ENCODE assay signal across 8 cellular contexts in the genomic region with DNA sequence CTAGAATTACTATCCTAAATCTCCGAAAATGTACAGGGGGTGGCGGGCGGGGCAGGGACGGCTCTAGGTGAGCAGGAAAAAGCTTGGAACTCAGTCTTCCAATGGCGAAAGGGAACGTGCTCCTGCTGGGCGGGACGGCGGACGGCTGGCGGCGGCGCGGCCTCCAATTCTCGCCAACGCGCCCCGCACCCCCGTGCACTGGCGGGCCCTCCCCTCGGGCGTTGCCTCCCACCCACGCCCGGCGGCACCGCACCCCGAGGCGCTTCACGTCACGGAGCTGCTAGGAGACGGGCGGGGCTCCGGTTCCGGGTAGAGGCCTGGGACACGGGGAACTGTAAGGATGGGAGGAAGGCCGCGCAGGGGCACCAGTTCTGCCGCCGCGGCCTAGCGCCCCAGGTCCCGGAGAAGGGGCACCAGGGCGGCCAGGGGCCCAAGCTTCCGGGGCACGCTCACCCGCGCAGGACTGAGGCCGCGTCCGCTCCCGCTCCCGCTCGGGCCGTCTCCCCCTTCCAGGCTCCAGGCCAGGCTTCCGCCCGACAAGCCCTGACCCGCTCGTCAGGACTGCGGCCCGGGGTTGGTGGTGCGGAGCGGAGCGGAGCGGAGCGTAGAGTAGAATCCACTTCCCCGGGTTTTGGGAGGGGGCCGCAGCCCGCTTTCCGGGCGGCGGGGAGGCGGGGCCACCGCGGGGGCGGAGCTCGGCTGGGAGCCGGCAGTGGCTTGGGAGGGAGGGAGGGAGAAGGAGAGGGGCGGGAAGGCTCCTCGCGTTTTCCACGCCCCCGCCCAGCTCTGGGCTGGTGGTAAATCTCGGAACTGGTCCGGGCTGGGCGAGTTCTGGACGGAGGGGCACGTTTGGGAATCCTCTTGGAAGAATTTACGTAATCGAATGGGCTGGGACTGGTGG. TPM values are rescaled to one million over a fixed set of nuclear protein-coding genes. Genes with fewer than 3 reads are reported as not detected.
DNase-seq lines count a peak whose midpoint lies in the region; ATAC-seq lines count a peak whose summit lies in the region.

A gene (minus strand): TSS at position 594 of the 901 bp plus-strand sequence. CDS start 3,167 bp downstream, outside the sequence.

- peak within 1 kb of the TSS; percentile 89 to 99 (median 98) for H3K27ac Mint-ChIP-seq in CD8-positive, alpha-beta memory T cell

- H3K27me3 Mint-ChIP-seq in CD8-positive, alpha-beta memory T cell, result peaks cover 0 to 1% of the 10 kb centered on the region in 2 donors

- DNase-seq in CD8-positive, alpha-beta memory T cell, result peak; percentile 85 to 90 (median 88)
- DNase-seq in HS-5 (ENCODE audit: low read depth) (peak; percentile 86), medulla oblongata (ENCODE audit: extremely low spot score) (peak; percentile 96)
- peak; percentile 92 for DNase-seq in NK-92 treated with Interleukin-12 subunit alpha and Interleukin-12 subunit beta, amount 100 ng/mL, for 24 hours (lab: John Stamatoyannopoulos, UW)
- peak; percentile 95 for DNase-seq in activated CD8-positive, alpha-beta memory T cell treated with anti-CD3 and anti-CD28 coated beads for 24 hours
- peak; percentile 87 for DNase-seq in effector CD8-positive, alpha-beta T cell (lab: John Stamatoyannopoulos, UW)
- DNase-seq in stimulated activated CD8-positive, alpha-beta memory T cell treated with anti-CD3 and anti-CD28 coated beads, Interleukin-12 subunit alpha, Interleukin-12 subunit beta, amount 100 ng/mL, for 1 hour (ENCODE audit: low read depth), result peak; percentile 78

- no peaks in the 10 kb centered on the region for H3K9me3 Mint-ChIP-seq in CD8-positive, alpha-beta memory T cell

- peaks cover 25% of the 10 kb centered on the region for H3K4me1 ChIP-seq in CD8-positive, alpha-beta memory T cell (ENCODE audit: insufficient read depth, low read length)

- peak within 1 kb of the TSS; percentile 95 for H3K4me3 ChIP-seq in CD8-positive, alpha-beta memory T cell (ENCODE audit: low read length)

- no peaks in the 10 kb centered on the region for H3K9me3 ChIP-seq in CD8-positive, alpha-beta memory T cell (ENCODE audit: low read length)

- peak within 1 kb of the TSS; percentile 93 for H3K27ac ChIP-seq in CD8-positive, alpha-beta memory T cell (ENCODE audit: low read depth, low read length)

- peak; percentile 86 for ATAC-seq in GM19468 (IDR thresholded peaks at IDR 0.05; ENCODE audit: extremely low read depth, unreplicated experiment)

- POLR2A ChIA-PET in CD8-positive, alpha-beta memory T cell (lab: Charles Lee), result interaction anchor here (0.5 to 1.5 kb wide), 5 partner anchors 10 to 270 kb away, joined by 3 to 8 read pairs (median 4); no protein-coding TSS in a partner anchor

- H3K4me1 Mint-ChIP-seq in CD8-positive, alpha-beta memory T cell, result peaks cover 37 to 55% (median 52%) of the 10 kb centered on the region in 3 donors

- CTCF ChIA-PET in CD8-positive, alpha-beta memory T cell (lab: Charles Lee), result interaction anchor here (0.9 to 5.0 kb wide), 5 partner anchors 8 to 352 kb away, joined by 3 to 30 read pairs (median 3); a partner anchor contains a TSS

- peaks cover 0 to 25% (median 0%) of the 10 kb centered on the region in 3 donors for H3K36me3 Mint-ChIP-seq in CD8-positive, alpha-beta memory T cell

- peak within 1 kb of the TSS; percentile 94 to 99 (median 98) for H3K4me3 Mint-ChIP-seq in CD8-positive, alpha-beta memory T cell

- no peaks in the 10 kb centered on the region for H3K36me3 ChIP-seq in CD8-positive, alpha-beta memory T cell (ENCODE audit: insufficient read depth, low read length)

- H3K27me3 ChIP-seq in CD8-positive, alpha-beta memory T cell (ENCODE audit: insufficient read depth, low read length, poor library complexity, severe bottlenecking), result no peaks in the 10 kb centered on the region

RNA-seq across cellular contexts. Expression of the gene that starts here (rescaled TPM):
- 10 to 100 TPM; 19.0 to 23.4 TPM for total RNA-seq in CD8-positive, alpha-beta memory T cell
- 22.5 TPM for polyA plus RNA-seq in CD8-positive, alpha-beta memory T cell

Comparison
In these comparisons a context has a peak if more than half of its experiments do, and no peak if none do; other contexts are left out.
1. Peak in every context shown above with its lines: DNase-seq, ATAC-seq, H3K4me3 ChIP-seq and H3K27ac ChIP-seq.